ENCODE assay signal across 1 cellular context in the genomic region with DNA sequence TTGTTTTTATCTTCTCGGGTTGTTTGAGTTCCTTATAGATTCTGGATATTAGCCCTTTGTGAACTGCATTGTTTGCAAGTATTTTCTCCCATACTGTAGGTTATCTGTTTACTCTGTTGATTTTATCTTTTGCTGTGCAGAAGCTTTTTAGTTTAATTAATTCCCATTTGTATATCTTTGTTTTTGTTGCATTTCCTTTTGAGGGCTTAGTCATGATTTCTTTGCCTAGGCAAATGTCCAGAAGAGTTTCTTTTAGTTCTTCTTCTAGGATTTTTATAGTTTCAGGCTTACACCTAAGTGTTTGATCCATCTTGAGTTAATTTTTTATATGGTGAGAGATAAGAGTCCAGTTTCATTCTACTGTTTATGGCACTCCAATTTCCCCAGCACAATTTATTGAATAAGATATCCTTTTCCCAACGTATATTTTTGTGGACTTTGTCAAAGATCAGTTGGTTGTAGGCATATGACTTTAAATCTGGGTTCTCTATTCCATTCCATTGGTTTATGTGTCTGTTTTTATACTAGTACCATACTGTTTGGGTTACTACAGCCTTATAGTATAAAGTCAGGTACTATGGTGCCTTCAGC.
TF ChIP-seq lines count a peak whose summit lies in the region.

No MANE protein-coding gene starts in this region.

TF ChIP-seq in endothelial cell of umbilical vein, 7 proteins besides CTCF, POLR2A, EP300 and RAD21 (continued from another document):
- TF ChIP-seq GATA2 (IDR thresholded peaks at IDR 0.05; ENCODE audit: insufficient read depth, insufficient read length, low read depth, low read length) (no peak), MYC (IDR thresholded peaks at IDR 0.05; ENCODE audit: low read depth, low read length) (no peak)
